In genomic region chr17:41907633-41908539, GRCh38 we compare ENCODE assay signal across 1 cellular context.
TF ChIP-seq lines count a peak whose summit lies in the region.

No MANE protein-coding gene starts in this region.

TF ChIP-seq in H1, 55 proteins besides CTCF, POLR2A, EP300 and RAD21:
- TF ChIP-seq SUZ12 (IDR thresholded peaks at IDR 0.05; ENCODE audit: low read length): no peak
- no peak for TF ChIP-seq KDM4A (IDR thresholded peaks at IDR 0.05; ENCODE audit: low read depth, low read length, severe bottlenecking)
- TF ChIP-seq SP2 (IDR thresholded peaks at IDR 0.05; ENCODE audit: low read length): no peak
- TF ChIP-seq ASH2L (IDR thresholded peaks at IDR 0.05; ENCODE audit: low read length): no peak
- TF ChIP-seq SAP30 (IDR thresholded peaks at IDR 0.05; ENCODE audit: insufficient read depth, insufficient replicate concordance, low read length): no peak
- no peak for TF ChIP-seq POLR2AphosphoS5 (IDR thresholded peaks at IDR 0.05; ENCODE audit: low read depth, low read length)
- no peak for TF ChIP-seq JUN (IDR thresholded peaks at IDR 0.05; ENCODE audit: low read depth, low read length)
